In the genomic region with DNA sequence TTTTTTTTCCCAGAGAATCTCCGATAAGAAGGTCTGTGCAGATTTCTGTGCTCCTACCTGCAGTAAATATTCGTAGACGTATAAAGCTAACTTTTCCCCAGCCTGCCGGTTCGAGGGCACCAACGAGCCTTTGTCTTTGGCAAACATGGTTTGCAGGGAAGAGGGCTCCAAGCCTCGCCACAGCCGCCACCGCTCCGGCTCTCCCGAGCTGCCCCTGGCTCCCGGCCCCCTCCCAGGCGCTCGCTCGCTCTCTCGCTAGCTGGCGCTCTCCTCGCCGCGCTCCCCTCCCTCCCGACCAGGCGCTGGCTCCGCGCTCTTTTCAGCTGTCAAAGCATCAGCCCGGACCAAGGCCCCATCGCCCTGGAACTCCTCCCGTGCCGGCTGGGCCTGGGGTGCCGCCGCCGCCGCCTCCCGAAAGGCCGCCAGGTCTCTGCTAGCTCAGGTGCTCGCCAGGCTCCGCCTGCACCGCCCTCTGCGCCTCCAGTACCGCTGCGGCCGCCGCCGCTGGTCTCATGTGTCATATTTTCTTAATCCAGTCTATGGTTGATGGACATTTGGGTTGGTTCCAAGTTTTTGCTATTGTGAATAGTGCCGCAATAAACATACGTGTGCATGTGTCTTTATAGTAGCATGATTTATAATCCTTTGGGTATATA, we compare ENCODE assay signal across 21 cellular contexts. TPM values are rescaled to one million over a fixed set of nuclear protein-coding genes. Genes with fewer than 3 reads are reported as not detected.
"Had no signal": no experiment of that assay in that cellular context is flagged by ENCODE, and none has a peak within 500 bp of the region (broad histone marks: within the 10 kb centered on the region; RNA-seq: fewer than 3 reads in every experiment).

No MANE protein-coding gene starts in this region.

RNA-seq across cellular contexts. Expression of gene OR11H12, which starts 45.3 kb away (rescaled TPM):
- total RNA-seq: activated naive CD4-positive, alpha-beta T cell treated with anti-CD3 and anti-CD28 coated beads for 36 hours; activated naive CD4-positive, alpha-beta T cell treated with anti-CD3 and anti-CD28 coated beads, Interleukin-2, amount 50 U/mL, for 72 hours; activated naive CD8-positive, alpha-beta T cell treated with anti-CD3 and anti-CD28 coated beads for 36 hours; activated naive CD8-positive, alpha-beta T cell treated with anti-CD3 and anti-CD28 coated beads, Interleukin-2, amount 10 ng/mL, durations not matched to agents 7 days and 5 days; activated T-cell treated with anti-CD3 and anti-CD28 coated beads, Interleukin-2, amount 50 U/mL, for 4 hours; activated T-cell treated with anti-CD3 and anti-CD28 coated beads, Interleukin-2, amount 50 U/mL, for 72 hours; activated T-helper 1 cell treated with anti-CD3 and anti-CD28 coated beads, Interleukin-12 subunit alpha, Interleukin-12 subunit beta, Interleukin-2, Interleukin-4 antibody, amounts not matched to agents 30 ng/mL and 10 ng/mL and 1 ng/mL, durations not matched to agents 14 hours and 24 hours and 36 hours; activated T-helper 17 cell treated with anti-CD3 and anti-CD28 coated beads, Interleukin-2, amount 50 U/mL, for 72 hours; activated T-helper 2 cell treated with anti-CD3 and anti-CD28 coated beads, Interferon-gamma antibody, Interleukin-2, Interleukin-4, amounts not matched to agents 10 μg/mL and 5 μg/mL and 100 μg/mL, durations not matched to agents 14 hours and 24 hours and 36 hours; adrenal gland; aorta; ascending aorta; astrocyte; body of pancreas; breast epithelium; bronchial epithelial cell; cardiac muscle cell; cardiac septum; cerebellum; chondrocyte had no signal
- polyA plus RNA-seq: adipose tissue, adrenal gland, aorta, cardiac muscle cell had no signal
